ENCODE assay signal across 8 cellular contexts in genomic region chr17:73309727-73310555, GRCh38. TPM values are rescaled to one million over a fixed set of nuclear protein-coding genes. Genes with fewer than 3 reads are reported as not detected.
DNase-seq lines count a peak whose midpoint lies in the region; ATAC-seq lines count a peak whose summit lies in the region.

No MANE protein-coding gene starts in this region.

- peak overlapping the region; percentile 99 for H2BK5ac ChIP-seq in neuronal stem cell (ENCODE audit: low read length)

- H4K8ac ChIP-seq in neuronal stem cell (ENCODE audit: low read depth, low read length), result no peak overlapping the region

- H3K4ac ChIP-seq in neuronal stem cell (ENCODE audit: low read length), result no peak overlapping the region

- peak overlapping the region; percentile 87 for H3K4me2 ChIP-seq in neuronal stem cell (ENCODE audit: insufficient read depth, low read length, poor library complexity, severe bottlenecking)

- peaks cover 24 to 26% of the 10 kb centered on the region in 2 donors for H3K4me1 ChIP-seq in neuronal stem cell (ENCODE audit: control insufficient read depth in 2 of 2, insufficient read depth in 1 of 2, low read depth in 1 of 2, low read length in 2 of 2)

- H2BK15ac ChIP-seq in neuronal stem cell (ENCODE audit: low read length), result peak overlapping the region; percentile 65

- H3K9me3 ChIP-seq in SK-N-MC (ENCODE audit: low read depth, low read length) (no peaks in the 10 kb centered on the region), neuronal stem cell (replicated peaks in 1 of 2; ENCODE audit: control insufficient read depth in 2 of 2, insufficient read depth in 1 of 2, low read depth in 1 of 2, low read length in 2 of 2) (no peaks in the 10 kb centered on the region)

- H2BK120ac ChIP-seq in neuronal stem cell (ENCODE audit: low read depth, low read length), result no peak overlapping the region

- H2AFZ ChIP-seq in neuronal stem cell (ENCODE audit: low read length), result peak overlapping the region; percentile 99

- H4K91ac ChIP-seq in neuronal stem cell (ENCODE audit: low read depth, low read length, poor library complexity), result no peak overlapping the region

- no peak overlapping the region for H3K23ac ChIP-seq in neuronal stem cell (ENCODE audit: low read depth, low read length, poor library complexity)

- no peak for ATAC-seq in HG03280 (IDR thresholded peaks at IDR 0.05; ENCODE audit: unreplicated experiment)
- ATAC-seq in HG03460 (IDR thresholded peaks at IDR 0.05; ENCODE audit: unreplicated experiment), result no peak

- H3K27ac ChIP-seq in SK-N-MC (peak overlapping the region; percentile 92), epithelial cell of prostate (peak overlapping the region; percentile 87), neuronal stem cell (replicated peaks; ENCODE audit: low read length) (peak overlapping the region; percentile 92)

- H3K18ac ChIP-seq in neuronal stem cell (ENCODE audit: low read length), result peak overlapping the region; percentile 90

- peak overlapping the region; percentile 94 for H2AK5ac ChIP-seq in neuronal stem cell (ENCODE audit: low read depth, low read length)

- H3K14ac ChIP-seq in neuronal stem cell (ENCODE audit: low read length), result no peak overlapping the region

- H3K4me3 ChIP-seq in H7 (ENCODE audit: insufficient read depth, low read depth, low read length) (peak overlapping the region; percentile 92), SK-N-MC (peak overlapping the region; percentile 96), neuronal stem cell (ENCODE audit: low read length in 2 of 2) (peak overlapping the region; percentile 70 to 98)

- peaks cover 9% of the 10 kb centered on the region for H3K79me1 ChIP-seq in neuronal stem cell (ENCODE audit: low read depth, low read length)

- H3K36me3 ChIP-seq in H7 (replicated peaks; ENCODE audit: control insufficient read depth, insufficient read depth, low read length), result no peaks in the 10 kb centered on the region
- H3K36me3 ChIP-seq in SK-N-MC (ENCODE audit: insufficient read depth, low read length), result no peaks in the 10 kb centered on the region
- H3K36me3 ChIP-seq in neuronal stem cell (replicated peaks in 1 of 2; ENCODE audit: control insufficient read depth in 2 of 2, insufficient read depth in 2 of 2, low read length in 2 of 2), result peaks cover 3 to 15% of the 10 kb centered on the region in 2 donors

- peak; percentile 65 for DNase-seq in H7
- DNase-seq in SK-N-MC (ENCODE audit: low read depth, low spot score), result no peak
- DNase-seq in epithelial cell of prostate (ENCODE audit: low read depth, low spot score), result no peak
- DNase-seq in neuronal stem cell (ENCODE audit: low spot score), result peak; percentile 67
- no peak for DNase-seq in NCI-H187 (lab: John Stamatoyannopoulos, UW)
- DNase-seq in DMS153 treated with DMSO at 0.1 percent for 48 hours (lab: John Stamatoyannopoulos, UW; ENCODE audit: unreplicated experiment), result no peak

- H3K27me3 ChIP-seq in H7 (ENCODE audit: control insufficient read depth, insufficient read depth, low read length) (no peaks in the 10 kb centered on the region), neuronal stem cell (ENCODE audit: control insufficient read depth in 3 of 3, insufficient read depth in 3 of 3, low read depth in 1 of 3, low read length in 3 of 3) (peaks cover 0 to 5% (median 0%) of the 10 kb centered on the region in 3 experiments)

- WGBS in neuronal stem cell (ENCODE audit: extremely low coverage in 2 of 2, insufficient read length in 2 of 2, insufficient replicate concordance in 1 of 2), 2 donors, result no CpG with 5 or more reads among the region's 19 CpGs

- H3K9ac ChIP-seq in SK-N-MC (ENCODE audit: insufficient read length), result peak overlapping the region; percentile 88
- no peak overlapping the region for H3K9ac ChIP-seq in neuronal stem cell (ENCODE audit: low read depth, low read length, poor library complexity)

- H2BK12ac ChIP-seq in neuronal stem cell (ENCODE audit: low read length), result peak overlapping the region; percentile 77

RNA-seq across cellular contexts. Expression of gene CDC42EP4, which starts 1.9 kb away (rescaled TPM):
- total RNA-seq in H7 (2014; rRNA removed; shearing (Covaris generic)), result 30.7 and 32.7 TPM in 2 replicates
- 23.5 TPM for polyA plus RNA-seq in neuronal stem cell (2013, experiment 1 of 2)
- 23.9 TPM for polyA plus RNA-seq in neuronal stem cell (2013, experiment 2 of 2)

RNA-seq across cellular contexts. Expression of gene CPSF4L, which starts 48.3 kb away (rescaled TPM):
- total RNA-seq in H7 (2014; rRNA removed; shearing (Covaris generic)), result not detected in 2 replicates
- polyA plus RNA-seq in neuronal stem cell (2013, experiment 1 of 2), result not detected
- polyA plus RNA-seq in neuronal stem cell (2013, experiment 2 of 2), result not detected

Comparison
In these comparisons a context has a peak if more than half of its experiments do, and no peak if none do; other contexts are left out.
1. DNase-seq: peak in H7 (single experiment) and neuronal stem cell (single experiment); none in SK-N-MC (single experiment), epithelial cell of prostate (single experiment), NCI-H187 (0 of 2) and DMS153 treated with DMSO at 0.1 percent for 48 hours (single experiment).
2. Peak in every context shown above with its lines, with median percentiles within 50 percentile points of each other: H3K4me3 ChIP-seq and H3K27ac ChIP-seq.